ENCODE assay signal across 23 cellular contexts in the genomic region with DNA sequence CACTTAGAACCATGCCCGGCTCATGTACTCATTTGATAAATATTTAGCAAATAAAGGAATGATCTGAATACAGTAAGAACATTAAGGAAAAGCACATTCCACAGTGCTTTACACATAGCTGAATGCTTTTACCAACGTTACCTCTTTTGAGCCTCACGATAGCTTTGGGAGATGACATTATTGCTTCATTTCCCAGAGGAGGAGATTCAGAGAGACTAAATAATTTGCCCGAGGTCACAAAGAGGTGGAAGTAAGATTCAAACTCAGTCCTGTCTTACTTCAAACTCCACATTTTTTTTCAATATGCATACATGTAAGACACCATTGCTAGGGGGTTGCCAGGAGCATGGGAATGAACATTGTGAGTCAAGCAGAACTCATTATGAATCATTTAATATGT.
A peak's percentile ranks its signal among the peaks of the same experiment; 100 is the strongest.
DNase-seq lines count a peak whose midpoint lies in the region; ATAC-seq and TF ChIP-seq lines count a peak whose summit lies in the region.
"Had no signal": no experiment of that assay in that cellular context is flagged by ENCODE, and none has a peak within 500 bp of the region (broad histone marks: within the 10 kb centered on the region; RNA-seq: fewer than 3 reads in every experiment).

No MANE protein-coding gene starts in this region.

- TF ChIP-seq EP300 in gastroesophageal sphincter (IDR thresholded peaks at IDR 0.05), result no peak

- WGBS in gastroesophageal sphincter (ENCODE audit: low coverage in 1 of 2), 2 donors, result 60 to 76% methylated on average over 4 of the region's 4 CpGs

- H3K4me1 ChIP-seq in left lung, result no peaks in the 10 kb centered on the region
- H3K4me1 ChIP-seq in gastroesophageal sphincter, result no peaks in the 10 kb centered on the region
- H3K4me1 ChIP-seq: heart right ventricle had no signal

- TF ChIP-seq CTCF in choroid plexus epithelial cell (conservative IDR thresholded peaks at IDR 0.05; ENCODE audit: low read depth, low read length), result no peak
- no peak for TF ChIP-seq CTCF in left lung (IDR thresholded peaks at IDR 0.05)
- no peak for TF ChIP-seq CTCF in gastroesophageal sphincter (IDR thresholded peaks at IDR 0.05)

- no peak for TF ChIP-seq POLR2A in gastroesophageal sphincter (IDR thresholded peaks at IDR 0.05)

- no peak overlapping the region for H3K27ac ChIP-seq in left lung
- no peak overlapping the region for H3K27ac ChIP-seq in gastroesophageal sphincter
- H3K27ac ChIP-seq: heart right ventricle had no signal

- H3K27me3 ChIP-seq in left lung, result no peaks in the 10 kb centered on the region
- no peaks in the 10 kb centered on the region for H3K27me3 ChIP-seq in gastroesophageal sphincter

- H3K9me3 ChIP-seq in left lung, result no peaks in the 10 kb centered on the region
- H3K9me3 ChIP-seq in gastroesophageal sphincter, result no peaks in the 10 kb centered on the region
- H3K9me3 ChIP-seq: heart right ventricle had no signal

- no peak overlapping the region for H3K4me3 ChIP-seq in choroid plexus epithelial cell (ENCODE audit: low read depth, low read length)
- H3K4me3 ChIP-seq in left lung, result no peak overlapping the region
- H3K4me3 ChIP-seq in gastroesophageal sphincter, result no peak overlapping the region
- H3K4me3 ChIP-seq: heart right ventricle had no signal

- ATAC-seq in left lung (no peak), gastroesophageal sphincter (no peak), HG02981 (IDR thresholded peaks at IDR 0.05; ENCODE audit: unreplicated experiment) (no peak)
- ATAC-seq: heart right ventricle; left ventricle myocardium superior; sciatic nerve; SK-N-SH treated with all-trans-retinoic acid at 6 μM for 48 hours; stimulated activated memory B cell treated with anti-CD40 and anti-IgM and Interleukin-4, amounts not matched to agents 10 μg/mL and 1 μg/mL and 100 μg/mL, for 72 hours had no signal

- H3K36me3 ChIP-seq in left lung (no peaks in the 10 kb centered on the region), gastroesophageal sphincter (no peaks in the 10 kb centered on the region)
- H3K36me3 ChIP-seq: heart right ventricle had no signal

- intact Hi-C loops in left lung (cut with DNase I), result no loop called here

- DNase-seq in GM04503 (ENCODE audit: low read depth), result peak; percentile 13
- peak; percentile 10 for DNase-seq in RPMI7951 (ENCODE audit: low read depth)
- peak; percentile 2 for DNase-seq in choroid plexus epithelial cell (ENCODE audit: low read depth)
- DNase-seq in kidney tubule cell (ENCODE audit: low spot score), result peak; percentile 51
- DNase-seq in left lung, result no peak
- no peak for DNase-seq in MV-4-11 (lab: John Stamatoyannopoulos, UW)
- DNase-seq: activated CD4-positive, alpha-beta T cell treated with anti-CD3 and anti-CD28 coated beads, Interleukin-2, amount 10 ng/mL, durations not matched to agents 24 days and 14 days; activated effector memory CD4-positive, alpha-beta T cell treated with anti-CD3 and anti-CD28 coated beads, Interleukin-2, amount 50 U/mL, for 16 hours; activated T-cell treated with anti-CD3 and anti-CD28 coated beads, Interleukin-2, amount 50 U/mL, for 1 hour; Calu3; heart right ventricle; KG1; left ventricle myocardium superior; NCI-H146; NCI-H2107; NCI-H446 treated with DMSO at 0.1 percent for 48 hours; NCI-H82; stimulated activated CD4-positive, alpha-beta T cell treated with anti-CD3 and anti-CD28 coated beads, Interleukin-4, amount 100 ng/mL, for 4 hours had no signal

Comparison
In these comparisons a context has a peak if more than half of its experiments do, and no peak if none do; other contexts are left out.
1. DNase-seq: peak in GM04503 (single experiment), RPMI7951 (single experiment), choroid plexus epithelial cell (single experiment) and kidney tubule cell (single experiment); none in left lung (0 of 2) and MV-4-11 (single experiment).